ENCODE assay signal across 23 cellular contexts in the genomic region with DNA sequence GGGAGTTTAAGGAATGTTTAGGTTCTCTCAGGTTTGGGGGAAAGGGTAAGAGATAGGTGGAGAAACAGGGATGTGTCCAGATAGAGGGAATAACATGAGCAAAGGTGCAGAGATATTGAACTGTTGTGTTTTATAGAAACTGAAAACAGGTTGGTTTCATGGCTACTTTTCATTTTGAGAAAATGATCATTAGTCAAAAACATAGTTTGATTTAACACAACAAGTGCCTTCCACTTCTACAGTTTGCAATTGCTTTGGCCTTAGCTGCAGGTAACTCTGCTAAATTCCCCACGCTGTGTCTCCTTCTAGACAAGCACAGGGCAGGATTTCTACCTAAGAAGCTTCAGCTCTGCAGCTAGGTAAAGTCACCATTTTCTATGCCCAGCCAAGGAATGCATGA.
"Had no signal": no experiment of that assay in that cellular context is flagged by ENCODE, and none has a peak within 500 bp of the region (broad histone marks: within the 10 kb centered on the region; RNA-seq: fewer than 3 reads in every experiment).

No MANE protein-coding gene starts in this region.

- H3K36me3 ChIP-seq: heart left ventricle, right lobe of liver, tibial nerve, upper lobe of right lung, vagina had no signal

- ATAC-seq: esophagus mucosa; heart left ventricle; left colon; left ventricle myocardium superior; psoas muscle; right lobe of liver; stimulated activated naive B cell treated with anti-CD40 and anti-IgM and Interleukin-4, amounts not matched to agents 10 μg/mL and 1 μg/mL and 100 μg/mL, for 72 hours; stimulated activated naive CD8-positive, alpha-beta T cell treated with anti-CD3 and anti-CD28 coated beads, Interleukin-15, amount 100 ng/mL, for 72 hours; upper lobe of right lung had no signal

- H3K4me1 ChIP-seq: psoas muscle, right lobe of liver, testis, tibial nerve, upper lobe of right lung, vagina had no signal

- H3K36me3 Mint-ChIP-seq: naive B cell; stimulated activated naive B cell treated with anti-CD40 and anti-IgM and Interleukin-4, amounts not matched to agents 10 μg/mL and 1 μg/mL and 100 μg/mL, for 72 hours had no signal

- H3K9me3 Mint-ChIP-seq: stimulated activated naive B cell treated with anti-CD40 and anti-IgM and Interleukin-4, amounts not matched to agents 10 μg/mL and 1 μg/mL and 100 μg/mL, for 72 hours; stimulated activated naive CD8-positive, alpha-beta T cell treated with anti-CD3 and anti-CD28 coated beads, Interleukin-15, amount 100 ng/mL, for 72 hours had no signal

- H3K27me3 Mint-ChIP-seq: naive B cell; stimulated activated naive CD8-positive, alpha-beta T cell treated with anti-CD3 and anti-CD28 coated beads, Interleukin-15, amount 100 ng/mL, for 72 hours had no signal

- H3K4me3 ChIP-seq: dorsolateral prefrontal cortex, heart left ventricle, lung, psoas muscle, right lobe of liver, testis, tibial nerve, upper lobe of right lung, vagina had no signal

- H3K27ac Mint-ChIP-seq: nephron; stimulated activated naive B cell treated with anti-CD40 and anti-IgM and Interleukin-4, amounts not matched to agents 10 μg/mL and 1 μg/mL and 100 μg/mL, for 72 hours; stimulated activated naive CD8-positive, alpha-beta T cell treated with anti-CD3 and anti-CD28 coated beads, Interleukin-15, amount 100 ng/mL, for 72 hours had no signal

- H3K9me3 ChIP-seq: heart left ventricle, psoas muscle, right lobe of liver, testis, tibial nerve, upper lobe of right lung, vagina had no signal

- H3K4me1 Mint-ChIP-seq: naive B cell, nephron had no signal

- FAIRE-seq: endometrium, frontal cortex had no signal

- H3K4me3 Mint-ChIP-seq: naive B cell; nephron; stimulated activated naive B cell treated with anti-CD40 and anti-IgM and Interleukin-4, amounts not matched to agents 10 μg/mL and 1 μg/mL and 100 μg/mL, for 72 hours; stimulated activated naive CD8-positive, alpha-beta T cell treated with anti-CD3 and anti-CD28 coated beads, Interleukin-15, amount 100 ng/mL, for 72 hours had no signal

- H3K27me3 ChIP-seq: dorsolateral prefrontal cortex, heart left ventricle, right lobe of liver, testis, tibial nerve, upper lobe of right lung, vagina had no signal

- H3K27ac ChIP-seq: dorsolateral prefrontal cortex, heart left ventricle, psoas muscle, right lobe of liver, testis, tibial nerve, upper lobe of right lung, vagina had no signal

- DNase-seq: dorsolateral prefrontal cortex; effector CD8-positive, alpha-beta T cell; heart left ventricle; hippocampal formation; left colon; left ventricle myocardium superior; mesendoderm; naive B cell; psoas muscle; retina; right lobe of liver; stimulated activated CD4-positive, alpha-beta T cell treated with anti-CD3 and anti-CD28 coated beads, Interleukin-4, amount 100 ng/mL, for 4 hours; stimulated activated naive B cell treated with anti-CD40 and anti-IgM and Interleukin-4, amounts not matched to agents 10 μg/mL and 1 μg/mL and 100 μg/mL, for 72 hours; stimulated activated naive CD8-positive, alpha-beta T cell treated with anti-CD3 and anti-CD28 coated beads, Interleukin-15, amount 100 ng/mL, for 72 hours; testis; upper lobe of right lung had no signal
